In the genomic region with DNA sequence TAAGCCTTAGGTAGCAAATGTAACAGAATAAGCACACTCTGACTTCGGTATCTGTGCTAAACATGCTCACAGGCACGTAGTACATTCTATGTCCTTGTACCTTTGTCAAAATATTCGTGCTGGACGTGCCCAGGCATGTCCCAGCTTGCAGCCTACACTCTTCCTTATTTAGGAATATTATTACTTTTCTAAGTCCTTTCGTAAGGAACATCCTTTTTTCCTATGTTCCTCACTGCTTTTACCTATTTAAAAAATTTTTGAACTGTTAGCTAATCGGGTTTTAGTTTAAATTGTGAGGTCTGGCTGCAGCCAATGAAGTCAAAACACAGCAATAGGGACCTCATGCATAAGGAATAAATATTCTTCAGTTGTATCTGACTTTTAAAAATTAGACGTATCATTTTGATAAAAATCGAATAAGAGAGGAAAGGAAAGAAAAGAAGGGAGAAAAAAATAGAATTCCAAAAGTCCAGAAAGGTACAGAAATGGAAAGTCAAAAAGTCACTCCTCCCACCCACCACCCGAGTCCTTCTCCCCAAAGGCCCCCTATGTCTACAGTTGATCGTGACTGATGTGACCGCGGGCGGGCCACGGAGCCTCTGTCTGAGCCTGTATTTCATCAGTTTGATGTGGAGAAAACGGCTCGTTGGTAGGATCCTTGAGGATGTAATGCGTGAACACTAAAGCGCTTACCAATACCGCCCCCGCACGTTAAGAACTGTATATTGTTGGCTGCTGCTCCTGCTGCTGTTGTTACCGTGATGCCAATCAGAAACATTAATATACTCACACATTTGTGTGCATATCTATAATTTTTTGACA, we compare ENCODE assay signal across 8 cellular contexts. TPM values are rescaled to one million over a fixed set of nuclear protein-coding genes. Genes with fewer than 3 reads are reported as not detected.
DNase-seq lines count a peak whose midpoint lies in the region; ATAC-seq, FAIRE-seq and TF ChIP-seq lines count a peak whose summit lies in the region.

No MANE protein-coding gene starts in this region.

- TF ChIP-seq CTCF in RWPE2 (IDR thresholded peaks at IDR 0.05; ENCODE audit: poor library complexity, severe bottlenecking): peak; percentile 81
- peak; percentile 47 for TF ChIP-seq CTCF in bronchial epithelial cell (IDR thresholded peaks at IDR 0.05; ENCODE audit: insufficient read depth, low read length, severe bottlenecking)

- H3K27ac ChIP-seq in RWPE2 (ENCODE audit: poor library complexity, severe bottlenecking): peak overlapping the region; percentile 100

- intact Hi-C loops in left colon (cut with DNase I, micrococcal nuclease): no loop called here

- no peak for DNase-seq in GM18507 (ENCODE audit: extremely low spot score, insufficient read length, low read depth)
- no peak for DNase-seq in RWPE2 (ENCODE audit: low spot score)
- DNase-seq in bronchial epithelial cell (ENCODE audit: low read depth): peak; percentile 93
- peak; percentile 75 to 79 for DNase-seq in left colon
- DNase-seq in stimulated activated CD8-positive, alpha-beta memory T cell treated with anti-CD3 and anti-CD28 coated beads, Interleukin-12 subunit alpha, Interleukin-12 subunit beta, amount 100 ng/mL, for 1 hour (ENCODE audit: low read depth): peak; percentile 33
- DNase-seq in effector CD8-positive, alpha-beta T cell (lab: John Stamatoyannopoulos, UW): no peak
- no peak for DNase-seq in OCI-M2 (lab: John Stamatoyannopoulos, UW; ENCODE audit: unreplicated experiment)

- H3K4me3 ChIP-seq in RWPE2 (ENCODE audit: severe bottlenecking) (peak overlapping the region; percentile 33), bronchial epithelial cell (ENCODE audit: low read depth, low read length) (peak overlapping the region; percentile 38)

- H3K9me3 ChIP-seq in RWPE2 (ENCODE audit: severe bottlenecking): no peaks in the 10 kb centered on the region

- no peaks in the 10 kb centered on the region for H3K27me3 ChIP-seq in RWPE2 (ENCODE audit: insufficient read depth, poor library complexity, severe bottlenecking)
- no peaks in the 10 kb centered on the region for H3K27me3 ChIP-seq in bronchial epithelial cell (ENCODE audit: control insufficient read depth, insufficient read depth, low read length)

- ATAC-seq in HG02870 (IDR thresholded peaks at IDR 0.05; ENCODE audit: unreplicated experiment) (peak; percentile 24), RWPE2 (ENCODE audit: low read depth) (peak; percentile 41), left colon (peak; percentile 58)

- H3K36me3 ChIP-seq in RWPE2 (ENCODE audit: low read depth) (no peaks in the 10 kb centered on the region), bronchial epithelial cell (ENCODE audit: control insufficient read depth, insufficient read depth, low read length) (peaks cover 2% of the 10 kb centered on the region)

- H3K4me1 ChIP-seq in RWPE2 (ENCODE audit: insufficient read depth, poor library complexity, severe bottlenecking): peaks cover 19% of the 10 kb centered on the region

- FAIRE-seq in GM18507 (lab: Jason Lieb, UNC): peak; percentile 77
- no peak for FAIRE-seq in bronchial epithelial cell (lab: Jason Lieb, UNC)

RNA-seq across cellular contexts. Expression of gene UBC, which starts 24.4 kb away (rescaled TPM):
- total RNA-seq in bronchial epithelial cell: 2,139 and 3,632 TPM in 2 replicates
- total RNA-seq in left colon: 1,000 to 10,000 TPM; 1,187 to 1,359 TPM

RNA-seq across cellular contexts. Expression of gene DHX37, which starts 50.1 kb away (rescaled TPM):
- total RNA-seq in bronchial epithelial cell (9.2 and 14.0 TPM in 2 replicates), left colon (10 to 100 TPM; 13.9 to 18.0 TPM)

RNA-seq across cellular contexts. Expression of gene BRI3BP, which starts 54.6 kb away (rescaled TPM):
- total RNA-seq in bronchial epithelial cell (11.6 and 14.8 TPM in 2 replicates), left colon (10 to 100 TPM; 42.1 to 49.1 TPM)

Comparison
In these comparisons a context has a peak if more than half of its experiments do, and no peak if none do; other contexts are left out.
1. DNase-seq: peak in bronchial epithelial cell (single experiment), left colon (2 of 2) and stimulated activated CD8-positive, alpha-beta memory T cell treated with anti-CD3 and anti-CD28 coated beads, Interleukin-12 subunit alpha, Interleukin-12 subunit beta, amount 100 ng/mL, for 1 hour (single experiment); none in GM18507 (single experiment), RWPE2 (single experiment), effector CD8-positive, alpha-beta T cell (single experiment) and OCI-M2 (single experiment).
2. Peak in every context shown above with its lines, with median percentiles within 50 percentile points of each other: ATAC-seq.